8 cellular contexts compared by ENCODE assay signal in the genomic region with DNA sequence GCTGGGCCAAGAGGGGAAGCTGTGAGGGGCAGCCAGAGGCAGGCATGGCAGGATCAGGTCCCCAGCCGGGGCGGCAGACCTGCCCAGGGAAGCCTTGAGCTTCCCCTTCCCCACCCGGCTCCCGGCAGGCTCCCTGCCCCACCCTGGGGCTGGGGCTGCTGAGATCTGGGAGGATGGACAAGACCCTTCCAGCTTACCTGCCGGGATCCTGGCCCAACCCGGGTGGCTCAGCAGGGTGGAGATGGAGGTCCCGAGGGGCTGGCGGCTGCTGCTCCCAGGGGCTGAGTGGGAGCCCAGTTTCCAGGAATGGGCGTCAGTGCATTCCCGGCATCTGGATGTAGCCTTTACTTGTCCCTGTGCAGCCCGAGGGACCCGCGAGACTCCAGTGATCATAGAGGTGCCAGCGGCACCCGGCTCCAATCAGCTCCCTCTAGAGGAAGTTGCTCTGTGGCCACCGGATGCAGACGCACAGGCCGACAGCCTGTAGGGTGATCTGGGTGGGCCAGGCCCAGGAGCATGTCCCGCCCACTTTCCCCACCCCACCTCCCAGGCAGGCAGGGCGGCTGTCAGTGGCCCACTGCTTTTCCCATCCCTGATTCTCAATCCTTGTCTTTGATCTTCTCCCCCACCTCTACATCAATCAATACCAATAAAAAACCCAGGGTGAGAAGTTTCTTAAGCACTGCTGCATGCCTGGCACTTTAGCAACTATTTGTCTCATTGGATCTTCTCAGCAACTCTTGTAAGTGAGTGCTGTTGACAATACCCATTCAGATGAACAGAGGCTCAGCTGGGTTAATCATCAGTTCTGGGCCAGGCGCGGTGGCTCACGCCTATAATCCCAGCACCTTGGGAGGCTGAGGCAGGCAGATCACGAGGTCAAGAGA. TPM values are rescaled to one million over a fixed set of nuclear protein-coding genes. Genes with fewer than 3 reads are reported as not detected.
DNase-seq lines count a peak whose midpoint lies in the region; ATAC-seq and TF ChIP-seq lines count a peak whose summit lies in the region.

A gene (minus strand): TSS at position 449 of the 887 bp plus-strand sequence. CDS start 2,672 bp downstream, outside the sequence.

- H3K36me3 Mint-ChIP-seq in activated T-cell treated with anti-CD3 and anti-CD28 coated beads, Interleukin-2, amount 50 U/mL, for 4 hours (ENCODE audit: insufficient read depth), result peaks cover 16% of the 10 kb centered on the region

- H3K27ac ChIP-seq in muscle layer of duodenum (ENCODE audit: low read length), result peak within 1 kb of the TSS; percentile 96

- H3K4me1 ChIP-seq in muscle layer of duodenum (ENCODE audit: control insufficient read depth in 1 of 2, insufficient read depth in 2 of 2, low read length in 2 of 2), result peaks cover 0 to 17% of the 10 kb centered on the region in 2 donors

- H3K36me3 ChIP-seq in muscle layer of duodenum (ENCODE audit: control insufficient read depth in 1 of 2, insufficient read depth in 2 of 2, low read length in 2 of 2), result peaks cover 6 to 16% of the 10 kb centered on the region in 2 donors

- ATAC-seq in GM21529 (IDR thresholded peaks at IDR 0.05; ENCODE audit: unreplicated experiment) (peak; percentile 84), esophagus mucosa (peak; percentile 79)
- peak; percentile 98 to 99 for ATAC-seq in activated T-cell treated with anti-CD3 and anti-CD28 coated beads, Interleukin-2, amount 50 U/mL, for 4 hours

- peak; percentile 81 for DNase-seq in DMS153 (lab: John Stamatoyannopoulos, UW)
- DNase-seq in Jurkat, Clone E6-1 (ENCODE audit: low read depth, low spot score), result peak; percentile 83
- peak; percentile 74 for DNase-seq in activated T-cell treated with anti-CD3 and anti-CD28 coated beads, Interleukin-2, amount 50 U/mL, for 4 hours
- peak; percentile 69 for DNase-seq in stimulated activated CD8-positive, alpha-beta memory T cell treated with anti-CD3 and anti-CD28 coated beads, Interleukin-7, amount 100 ng/mL, for 24 hours (ENCODE audit: low read depth)

- H3K4me3 Mint-ChIP-seq in activated T-cell treated with anti-CD3 and anti-CD28 coated beads, Interleukin-2, amount 50 U/mL, for 4 hours, result peak within 1 kb of the TSS; percentile 89

- H3K4me3 ChIP-seq in Jurkat, Clone E6-1 (ENCODE audit: low read length), result peak within 1 kb of the TSS; percentile 93
- H3K4me3 ChIP-seq in muscle layer of duodenum (ENCODE audit: low read depth in 1 of 2, low read length in 2 of 2), result peak within 1 kb of the TSS; percentile 90 to 97

- H3K4me1 Mint-ChIP-seq in activated T-cell treated with anti-CD3 and anti-CD28 coated beads, Interleukin-2, amount 50 U/mL, for 4 hours (ENCODE audit: low read depth), result peaks cover 29% of the 10 kb centered on the region

- no peaks in the 10 kb centered on the region for H3K9me3 ChIP-seq in muscle layer of duodenum (ENCODE audit: control insufficient read depth in 1 of 2, low read length in 2 of 2)

- H3K27me3 Mint-ChIP-seq in activated T-cell treated with anti-CD3 and anti-CD28 coated beads, Interleukin-2, amount 50 U/mL, for 4 hours (ENCODE audit: low read depth), result no peaks in the 10 kb centered on the region

- no peaks in the 10 kb centered on the region for H3K9me3 Mint-ChIP-seq in activated T-cell treated with anti-CD3 and anti-CD28 coated beads, Interleukin-2, amount 50 U/mL, for 4 hours

- H3K27me3 ChIP-seq in muscle layer of duodenum (ENCODE audit: low read depth, low read length), result no peaks in the 10 kb centered on the region

TF ChIP-seq in PFSK-1, 5 proteins besides CTCF, POLR2A, EP300 and RAD21:
- peak; percentile 77 for TF ChIP-seq POLR2AphosphoS5 (IDR thresholded peaks at IDR 0.05; ENCODE audit: low read depth, low read length)
- TF ChIP-seq TAF1 (IDR thresholded peaks at IDR 0.05; ENCODE audit: borderline replicate concordance, insufficient read depth, low read length), result 0 out of 2 replicates have a peak, but pooled peaks have one; percentile 64
- no peak for TF ChIP-seq SIN3A (IDR thresholded peaks at IDR 0.05; ENCODE audit: borderline replicate concordance, insufficient read depth, low read length)
- TF ChIP-seq, protein P1, sequence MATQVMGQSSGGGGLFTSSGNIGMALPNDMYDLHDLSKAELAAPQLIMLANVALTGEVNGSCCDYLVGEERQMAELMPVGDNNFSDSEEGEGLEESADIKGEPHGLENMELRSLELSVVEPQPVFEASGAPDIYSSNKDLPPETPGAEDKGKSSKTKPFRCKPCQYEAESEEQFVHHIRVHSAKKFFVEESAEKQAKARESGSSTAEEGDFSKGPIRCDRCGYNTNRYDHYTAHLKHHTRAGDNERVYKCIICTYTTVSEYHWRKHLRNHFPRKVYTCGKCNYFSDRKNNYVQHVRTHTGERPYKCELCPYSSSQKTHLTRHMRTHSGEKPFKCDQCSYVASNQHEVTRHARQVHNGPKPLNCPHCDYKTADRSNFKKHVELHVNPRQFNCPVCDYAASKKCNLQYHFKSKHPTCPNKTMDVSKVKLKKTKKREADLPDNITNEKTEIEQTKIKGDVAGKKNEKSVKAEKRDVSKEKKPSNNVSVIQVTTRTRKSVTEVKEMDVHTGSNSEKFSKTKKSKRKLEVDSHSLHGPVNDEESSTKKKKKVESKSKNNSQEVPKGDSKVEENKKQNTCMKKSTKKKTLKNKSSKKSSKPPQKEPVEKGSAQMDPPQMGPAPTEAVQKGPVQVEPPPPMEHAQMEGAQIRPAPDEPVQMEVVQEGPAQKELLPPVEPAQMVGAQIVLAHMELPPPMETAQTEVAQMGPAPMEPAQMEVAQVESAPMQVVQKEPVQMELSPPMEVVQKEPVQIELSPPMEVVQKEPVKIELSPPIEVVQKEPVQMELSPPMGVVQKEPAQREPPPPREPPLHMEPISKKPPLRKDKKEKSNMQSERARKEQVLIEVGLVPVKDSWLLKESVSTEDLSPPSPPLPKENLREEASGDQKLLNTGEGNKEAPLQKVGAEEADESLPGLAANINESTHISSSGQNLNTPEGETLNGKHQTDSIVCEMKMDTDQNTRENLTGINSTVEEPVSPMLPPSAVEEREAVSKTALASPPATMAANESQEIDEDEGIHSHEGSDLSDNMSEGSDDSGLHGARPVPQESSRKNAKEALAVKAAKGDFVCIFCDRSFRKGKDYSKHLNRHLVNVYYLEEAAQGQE (IDR thresholded peaks at IDR 0.05; ENCODE audit: insufficient read depth in 1 of 2, low read depth in 2 of 2, low read length in 2 of 2), result 0 out of 4 replicates have a peak, but pooled peaks of 1 of the 2 experiments have one; percentile 8
- TF ChIP-seq FOXP2 (optimal IDR thresholded peaks at IDR 0.05; ENCODE audit: borderline replicate concordance, extremely low read depth, extremely low read length, insufficient read depth), result peak; percentile 46

RNA-seq across cellular contexts. Expression of the gene that starts here (rescaled TPM):
- 32.0 TPM for polyA plus RNA-seq in Jurkat, Clone E6-1 (2012; ENCODE audit: insufficient read depth, insufficient read length)
- 47.4 TPM for polyA plus RNA-seq in PFSK-1 (2012; ENCODE audit: insufficient read length, low read depth)
- total RNA-seq in activated T-cell treated with anti-CD3 and anti-CD28 coated beads, Interleukin-2, amount 50 U/mL, for 4 hours, result 10 to 100 TPM; 42.1 to 52.0 (median 49.8) TPM
- total RNA-seq in esophagus mucosa, result 33.5 TPM

Comparison
In these comparisons a context has a peak if more than half of its experiments do, and no peak if none do; other contexts are left out.
1. Peak in every context shown above with its lines: DNase-seq, ATAC-seq, H3K4me3 ChIP-seq and H3K27ac ChIP-seq.